In the genomic region with DNA sequence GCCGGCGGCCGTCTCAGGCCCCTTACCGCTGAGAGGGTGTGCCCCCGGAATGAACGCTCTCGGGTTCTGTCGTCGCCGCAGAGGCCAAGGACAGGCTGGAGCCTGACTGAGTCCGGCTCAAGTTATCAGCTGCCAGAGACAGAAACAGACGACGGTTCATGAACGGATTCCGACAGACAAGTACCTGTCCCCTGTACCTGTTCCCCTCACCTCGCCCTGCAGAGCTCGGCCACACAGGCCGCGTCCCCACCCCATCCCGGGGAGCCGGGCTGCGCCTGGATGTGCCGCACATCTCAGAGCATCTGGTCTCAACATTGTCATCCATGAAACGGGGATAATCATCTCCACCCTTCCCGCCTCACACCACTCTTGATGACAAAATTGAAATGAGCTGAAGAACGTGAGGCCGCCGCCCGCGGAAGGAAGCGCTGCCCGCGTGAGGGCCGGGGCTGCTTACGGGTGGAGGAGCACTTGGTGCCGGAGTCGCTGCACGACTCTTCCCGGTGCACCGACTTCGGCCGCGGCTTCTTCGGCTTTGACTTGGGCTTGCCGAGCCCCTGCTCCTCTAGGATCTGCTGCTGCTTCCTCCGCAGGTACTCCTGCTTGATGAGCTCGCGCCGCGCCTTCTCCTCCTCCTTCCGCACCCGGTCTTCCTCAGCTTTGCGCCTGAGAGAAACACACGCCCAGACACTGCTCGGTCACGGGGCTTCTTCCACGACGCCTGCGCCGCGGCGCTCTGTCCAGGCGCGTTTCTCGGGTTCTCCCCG, we compare ENCODE assay signal across 24 cellular contexts.
"Had no signal": no experiment of that assay in that cellular context is flagged by ENCODE, and none has a peak within 500 bp of the region (broad histone marks: within the 10 kb centered on the region; RNA-seq: fewer than 3 reads in every experiment).

No MANE protein-coding gene starts in this region.

- H3K27me3 ChIP-seq: gastrocnemius medialis, hepatocyte, right atrium auricular region, stomach, thyroid gland had no signal

- H3K4me1 Mint-ChIP-seq: mesothelial cell of epicardium, neural crest cell had no signal

- H2AFZ ChIP-seq: hepatocyte had no signal

- H3K27ac ChIP-seq: gastrocnemius medialis, hepatocyte, lower lobe of right lung, prostate gland, right atrium auricular region, stomach, thyroid gland had no signal

- H3K9me3 Mint-ChIP-seq: memory B cell; mesothelial cell of epicardium; naive B cell; natural killer cell treated with Interleukin-12 subunit alpha and Interleukin-12 subunit beta and Interleukin-15 and Interleukin-18, amount 100 ng/mL, for 72 hours; neural crest cell; stimulated activated effector memory CD8-positive, alpha-beta T cell treated with anti-CD3 and anti-CD28 coated beads, Interleukin-12 subunit alpha, Interleukin-12 subunit beta, amount 100 ng/mL, for 72 hours; type B pancreatic cell had no signal

- H3K9me3 ChIP-seq: gastrocnemius medialis, lower lobe of right lung, mucosa of descending colon, prostate gland, right atrium auricular region, stomach, thyroid gland had no signal

- H3K4me2 ChIP-seq: hepatocyte, smooth muscle cell had no signal

- H3K4me3 Mint-ChIP-seq: memory B cell; mesothelial cell of epicardium; naive B cell; natural killer cell treated with Interleukin-12 subunit alpha and Interleukin-12 subunit beta and Interleukin-15 and Interleukin-18, amount 100 ng/mL, for 72 hours; neural crest cell; stimulated activated effector memory CD8-positive, alpha-beta T cell treated with anti-CD3 and anti-CD28 coated beads, Interleukin-12 subunit alpha, Interleukin-12 subunit beta, amount 100 ng/mL, for 72 hours; type B pancreatic cell had no signal

- DNase-seq: cortex of kidney; effector CD4-positive, alpha-beta T cell; gastrocnemius medialis; kidney; lower lobe of right lung; mucosa of descending colon; naive B cell; stimulated activated CD4-positive, alpha-beta T cell treated with anti-CD3 and anti-CD28 coated beads, Interleukin-2, amount 100 ng/mL, for 24 hours; stimulated activated CD4-positive, alpha-beta T cell treated with anti-CD3 and anti-CD28 coated beads, Interleukin-4, amount 100 ng/mL, for 24 hours; stimulated activated naive CD4-positive, alpha-beta T cell treated with Interleukin-2 at 50 U/mL for 16 hours; thyroid gland had no signal

- H3K27ac Mint-ChIP-seq: memory B cell; mesothelial cell of epicardium; naive B cell; natural killer cell treated with Interleukin-12 subunit alpha and Interleukin-12 subunit beta and Interleukin-15 and Interleukin-18, amount 100 ng/mL, for 72 hours; stimulated activated effector memory CD8-positive, alpha-beta T cell treated with anti-CD3 and anti-CD28 coated beads, Interleukin-12 subunit alpha, Interleukin-12 subunit beta, amount 100 ng/mL, for 72 hours; type B pancreatic cell had no signal

- H3K4me3 ChIP-seq: gastrocnemius medialis, hepatocyte, lower lobe of right lung, mucosa of descending colon, prostate gland, right atrium auricular region, smooth muscle cell, stomach, thyroid gland had no signal

- H3K27me3 Mint-ChIP-seq: memory B cell; naive B cell; natural killer cell treated with Interleukin-12 subunit alpha and Interleukin-12 subunit beta and Interleukin-15 and Interleukin-18, amount 100 ng/mL, for 72 hours; type B pancreatic cell had no signal

- ATAC-seq: gastrocnemius medialis; left lobe of liver; lower lobe of right lung; mucosa of descending colon; natural killer cell treated with Interleukin-12 subunit alpha and Interleukin-12 subunit beta and Interleukin-15 and Interleukin-18, amount 100 ng/mL, for 72 hours; sciatic nerve; stimulated activated effector memory CD8-positive, alpha-beta T cell treated with anti-CD3 and anti-CD28 coated beads, Interleukin-12 subunit alpha, Interleukin-12 subunit beta, amount 100 ng/mL, for 72 hours had no signal

- H3K4me1 ChIP-seq: gastrocnemius medialis, lower lobe of right lung, prostate gland, right atrium auricular region, stomach, thyroid gland had no signal
